Comparison of ENCODE assay signal across 28 cellular contexts in the genomic region with DNA sequence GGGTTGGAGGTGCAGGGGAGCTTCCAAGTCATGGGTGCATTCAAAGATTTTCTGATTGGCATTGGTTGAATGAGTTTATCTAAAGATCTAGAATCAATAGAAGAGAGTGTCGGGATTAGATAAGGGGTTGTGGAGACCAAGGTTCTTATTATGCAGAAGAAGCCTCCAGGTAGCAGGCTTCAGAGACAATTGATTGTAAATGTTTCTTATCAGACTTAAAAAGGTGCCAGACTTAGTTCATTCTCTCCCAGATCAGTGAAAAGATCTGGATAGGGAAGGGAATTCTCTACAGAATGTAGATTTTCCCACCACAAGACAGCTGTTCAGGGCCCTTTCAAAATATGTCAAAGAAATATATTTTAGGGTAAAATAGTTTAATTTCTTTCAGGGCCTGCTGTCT.
"Had no signal": no experiment of that assay in that cellular context is flagged by ENCODE, and none has a peak within 500 bp of the region (broad histone marks: within the 10 kb centered on the region; RNA-seq: fewer than 3 reads in every experiment).

No MANE protein-coding gene starts in this region.

- H3K9me3 Mint-ChIP-seq: activated CD4-positive, alpha-beta memory T cell treated with anti-CD3 and anti-CD28 coated beads for 36 hours; activated naive CD4-positive, alpha-beta T cell treated with anti-CD3 and anti-CD28 coated beads for 36 hours; activated naive CD4-positive, alpha-beta T cell treated with anti-CD3 and anti-CD28 coated beads, Interleukin-2, amount 50 U/mL, for 24 hours; activated T-helper 1 cell treated with anti-CD3 and anti-CD28 coated beads, Interleukin-12 subunit alpha, Interleukin-12 subunit beta, Interleukin-2, Interleukin-4 antibody, amounts not matched to agents 30 ng/mL and 10 ng/mL and 1 ng/mL, durations not matched to agents 14 hours and 24 hours and 36 hours; activated T-helper 2 cell treated with anti-CD3 and anti-CD28 coated beads, Interferon-gamma antibody, Interleukin-2, Interleukin-4, amounts not matched to agents 10 μg/mL and 5 μg/mL and 100 μg/mL, durations not matched to agents 14 hours and 24 hours and 36 hours; central memory CD8-positive, alpha-beta T cell; effector memory CD8-positive, alpha-beta T cell had no signal

- H3K27ac Mint-ChIP-seq: activated CD4-positive, alpha-beta memory T cell treated with anti-CD3 and anti-CD28 coated beads for 36 hours; activated CD4-positive, alpha-beta T cell treated with anti-CD3 and anti-CD28 coated beads for 36 hours; activated CD4-positive, alpha-beta T cell treated with anti-CD3 and anti-CD28 coated beads, Interleukin-2, amount 10 ng/mL, durations not matched to agents 24 days and 14 days; activated CD8-positive, alpha-beta memory T cell treated with anti-CD3 and anti-CD28 coated beads, Interleukin-2, amount 10 ng/mL, durations not matched to agents 7 days and 5 days; activated CD8-positive, alpha-beta T cell treated with anti-CD3 and anti-CD28 coated beads, Interleukin-2, amount 10 ng/mL, durations not matched to agents 7 days and 5 days; activated naive CD4-positive, alpha-beta T cell treated with anti-CD3 and anti-CD28 coated beads for 36 hours; activated naive CD4-positive, alpha-beta T cell treated with anti-CD3 and anti-CD28 coated beads, Interleukin-2, amount 50 U/mL, for 24 hours; activated T-helper 1 cell treated with anti-CD3 and anti-CD28 coated beads, Interleukin-12 subunit alpha, Interleukin-12 subunit beta, Interleukin-2, Interleukin-4 antibody, amounts not matched to agents 30 ng/mL and 10 ng/mL and 1 ng/mL, durations not matched to agents 14 hours and 24 hours and 36 hours; activated T-helper 2 cell treated with anti-CD3 and anti-CD28 coated beads, Interferon-gamma antibody, Interleukin-2, Interleukin-4, amounts not matched to agents 10 μg/mL and 5 μg/mL and 100 μg/mL, durations not matched to agents 14 hours and 24 hours and 36 hours had no signal

- H3K9me3 ChIP-seq: esophagus squamous epithelium, gastroesophageal sphincter had no signal

- H3K4me3 ChIP-seq: esophagus squamous epithelium, gastroesophageal sphincter had no signal

- H3K27me3 ChIP-seq: brain microvascular endothelial cell, esophagus squamous epithelium, gastroesophageal sphincter had no signal

- H3K27me3 Mint-ChIP-seq: activated CD4-positive, alpha-beta memory T cell treated with anti-CD3 and anti-CD28 coated beads for 36 hours; activated CD4-positive, alpha-beta T cell treated with anti-CD3 and anti-CD28 coated beads for 36 hours; activated naive CD4-positive, alpha-beta T cell treated with anti-CD3 and anti-CD28 coated beads, Interleukin-2, amount 50 U/mL, for 24 hours; central memory CD8-positive, alpha-beta T cell; effector memory CD8-positive, alpha-beta T cell had no signal

- H3K4me1 ChIP-seq: esophagus squamous epithelium, gastroesophageal sphincter had no signal

- H3K4me1 Mint-ChIP-seq: activated CD4-positive, alpha-beta T cell treated with anti-CD3 and anti-CD28 coated beads for 36 hours; activated CD4-positive, alpha-beta T cell treated with anti-CD3 and anti-CD28 coated beads, Interleukin-2, amount 10 ng/mL, durations not matched to agents 24 days and 14 days; activated CD8-positive, alpha-beta memory T cell treated with anti-CD3 and anti-CD28 coated beads, Interleukin-2, amount 10 ng/mL, durations not matched to agents 7 days and 5 days; activated naive CD4-positive, alpha-beta T cell treated with anti-CD3 and anti-CD28 coated beads, Interleukin-2, amount 50 U/mL, for 24 hours; central memory CD8-positive, alpha-beta T cell had no signal

- H3K36me3 ChIP-seq: brain microvascular endothelial cell, esophagus squamous epithelium, gastroesophageal sphincter had no signal

- ATAC-seq: activated CD4-positive, alpha-beta T cell treated with anti-CD3 and anti-CD28 coated beads for 36 hours; activated CD8-positive, alpha-beta memory T cell treated with anti-CD3 and anti-CD28 coated beads, Interleukin-2, amount 10 ng/mL, durations not matched to agents 7 days and 5 days; activated CD8-positive, alpha-beta T cell treated with anti-CD3 and anti-CD28 coated beads, Interleukin-2, amount 10 ng/mL, durations not matched to agents 7 days and 5 days; effector memory CD8-positive, alpha-beta T cell; gastroesophageal sphincter had no signal

- DNase-seq: activated CD4-positive, alpha-beta memory T cell treated with anti-CD3 and anti-CD28 coated beads for 36 hours; activated CD4-positive, alpha-beta T cell treated with anti-CD3 and anti-CD28 coated beads for 36 hours; activated CD4-positive, alpha-beta T cell treated with anti-CD3 and anti-CD28 coated beads, Interleukin-2, amount 10 ng/mL, durations not matched to agents 24 days and 14 days; activated CD4-positive, CD25-positive, alpha-beta regulatory T cell; activated CD4-positive, CD25-positive, alpha-beta regulatory T cell treated with anti-CD3 and anti-CD28 coated beads, Interleukin-2, amount 50 U/mL, for 72 hours; activated CD8-positive, alpha-beta memory T cell treated with anti-CD3 and anti-CD28 coated beads, Interleukin-2, amount 10 ng/mL, durations not matched to agents 7 days and 5 days; activated CD8-positive, alpha-beta memory T cell treated with anti-CD3 and anti-CD28 coated beads, Interleukin-2, amount 50 U/mL, for 4 hours; activated effector memory CD4-positive, alpha-beta T cell treated with anti-CD3 and anti-CD28 coated beads, Interleukin-2, amount 50 U/mL, for 16 hours; activated naive CD4-positive, alpha-beta T cell treated with anti-CD3 and anti-CD28 coated beads for 36 hours; activated T-cell treated with anti-CD3 and anti-CD28 coated beads, Interleukin-2, amount 50 U/mL, for 1 hour; activated T-cell treated with anti-CD3 and anti-CD28 coated beads, Interleukin-2, amount 50 U/mL, for 48 hours; amniotic stem cell; anterior cingulate cortex; brain microvascular endothelial cell; cortex of kidney; dermis blood vessel endothelial cell; effector CD4-positive, alpha-beta T cell; effector memory CD8-positive, alpha-beta T cell; esophagus squamous epithelium; foreskin melanocyte; T-helper 2 cell had no signal

- H3K27ac ChIP-seq: brain microvascular endothelial cell, epithelial cell of prostate, esophagus squamous epithelium, gastroesophageal sphincter had no signal

- H3K4me3 Mint-ChIP-seq: activated CD4-positive, alpha-beta memory T cell treated with anti-CD3 and anti-CD28 coated beads for 36 hours; activated CD4-positive, alpha-beta T cell treated with anti-CD3 and anti-CD28 coated beads for 36 hours; activated CD4-positive, alpha-beta T cell treated with anti-CD3 and anti-CD28 coated beads, Interleukin-2, amount 10 ng/mL, durations not matched to agents 24 days and 14 days; activated CD8-positive, alpha-beta memory T cell treated with anti-CD3 and anti-CD28 coated beads, Interleukin-2, amount 10 ng/mL, durations not matched to agents 7 days and 5 days; activated CD8-positive, alpha-beta T cell treated with anti-CD3 and anti-CD28 coated beads, Interleukin-2, amount 10 ng/mL, durations not matched to agents 7 days and 5 days; activated naive CD4-positive, alpha-beta T cell treated with anti-CD3 and anti-CD28 coated beads for 36 hours; activated naive CD4-positive, alpha-beta T cell treated with anti-CD3 and anti-CD28 coated beads, Interleukin-2, amount 50 U/mL, for 24 hours; activated T-helper 1 cell treated with anti-CD3 and anti-CD28 coated beads, Interleukin-12 subunit alpha, Interleukin-12 subunit beta, Interleukin-2, Interleukin-4 antibody, amounts not matched to agents 30 ng/mL and 10 ng/mL and 1 ng/mL, durations not matched to agents 14 hours and 24 hours and 36 hours; central memory CD8-positive, alpha-beta T cell; effector memory CD8-positive, alpha-beta T cell had no signal

- H3K36me3 Mint-ChIP-seq: activated CD4-positive, alpha-beta memory T cell treated with anti-CD3 and anti-CD28 coated beads for 36 hours; activated naive CD4-positive, alpha-beta T cell treated with anti-CD3 and anti-CD28 coated beads, Interleukin-2, amount 50 U/mL, for 24 hours had no signal
